In the genomic region with DNA sequence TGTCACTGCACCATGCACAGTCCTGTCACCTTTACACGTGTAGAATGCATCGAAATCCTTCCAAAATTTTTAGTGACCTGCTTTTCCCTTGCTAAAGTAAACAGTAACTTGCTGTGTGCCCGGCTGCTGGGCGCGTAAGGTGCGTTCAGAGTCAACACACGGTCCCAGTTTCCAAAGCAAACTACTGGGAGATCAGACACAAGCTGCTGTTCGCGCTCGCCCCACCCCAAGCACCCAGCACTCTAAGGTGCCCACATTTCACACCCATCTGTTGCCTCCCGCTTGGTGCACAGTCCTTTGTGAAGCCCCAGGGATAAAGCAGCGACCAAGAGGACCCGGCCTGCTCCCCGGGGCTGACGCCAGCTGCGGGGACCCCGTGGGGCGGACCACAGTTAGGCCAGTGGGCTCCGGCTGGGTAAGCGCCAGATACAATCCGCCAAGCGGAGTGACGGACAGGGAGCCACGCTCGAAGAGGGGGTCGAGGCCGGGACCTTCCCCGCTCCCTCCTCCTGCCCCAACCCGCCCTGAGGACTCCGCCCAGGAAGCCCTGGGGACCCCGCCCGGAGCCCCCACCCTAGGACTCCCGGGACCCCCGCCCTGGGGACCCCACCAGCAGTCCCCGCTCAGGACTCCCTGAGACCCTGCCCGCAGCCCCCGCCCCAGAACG, we compare ENCODE assay signal across 8 cellular contexts. TPM values are rescaled to one million over a fixed set of nuclear protein-coding genes. Genes with fewer than 3 reads are reported as not detected.
A peak's percentile ranks its signal among the peaks of the same experiment; 100 is the strongest.
DNase-seq lines count a peak whose midpoint lies in the region; ATAC-seq and TF ChIP-seq lines count a peak whose summit lies in the region.

No MANE protein-coding gene starts in this region.

- no peaks in the 10 kb centered on the region for H3K27me3 Mint-ChIP-seq in CD4-positive, CD25-positive, alpha-beta regulatory T cell
- H3K27me3 Mint-ChIP-seq in T-helper 2 cell treated with Interferon-gamma antibody and Interleukin-4, amounts not matched to agents 5 μg/mL and 100 μg/mL, for 36 hours (ENCODE audit: low read depth), result no peaks in the 10 kb centered on the region
- no peaks in the 10 kb centered on the region for H3K27me3 Mint-ChIP-seq in memory B cell

- peak in 2 of 3 donors; percentile 31 to 40 for DNase-seq in CD4-positive, CD25-positive, alpha-beta regulatory T cell
- DNase-seq in HT1080 (ENCODE audit: low read depth) (peak; percentile 19), memory B cell (ENCODE audit: low spot score in 2 of 2) (peak in 1 of 2 donors; percentile 33), transverse colon (peak; percentile 25), T1000 (lab: John Stamatoyannopoulos, UW) (no peak)
- peak; percentile 16 for DNase-seq in T-helper 2 cell treated with Interferon-gamma antibody and Interleukin-4, amounts not matched to agents 5 μg/mL and 100 μg/mL, for 36 hours (ENCODE audit: low spot score)

- H3K27me3 ChIP-seq in CD4-positive, CD25-positive, alpha-beta regulatory T cell (ENCODE audit: control insufficient read depth, insufficient read depth, low read length), result no peaks in the 10 kb centered on the region
- H3K27me3 ChIP-seq in duodenal mucosa (ENCODE audit: control insufficient read depth in 1 of 2, insufficient read depth in 2 of 2, low read length in 2 of 2) (peaks cover 0 to 5% of the 10 kb centered on the region in 2 donors), transverse colon (no peaks in the 10 kb centered on the region)

- H3K4me1 Mint-ChIP-seq in CD4-positive, CD25-positive, alpha-beta regulatory T cell, result peaks cover 12 to 47% (median 27%) of the 10 kb centered on the region in 4 donors
- H3K4me1 Mint-ChIP-seq in T-helper 2 cell treated with Interferon-gamma antibody and Interleukin-4, amounts not matched to agents 5 μg/mL and 100 μg/mL, for 36 hours (ENCODE audit: low read depth), result peaks cover 22% of the 10 kb centered on the region
- H3K4me1 Mint-ChIP-seq in memory B cell, result peaks cover 8% of the 10 kb centered on the region

- H3K9ac ChIP-seq in duodenal mucosa (ENCODE audit: low read depth in 1 of 2, low read length in 2 of 2), result peak overlapping the region in 1 of 2 donors; percentile 39

- H3K4me3 ChIP-seq in CD4-positive, CD25-positive, alpha-beta regulatory T cell (ENCODE audit: low read depth, low read length), result peak overlapping the region; percentile 54
- H3K4me3 ChIP-seq in duodenal mucosa (ENCODE audit: low read depth in 1 of 2, low read length in 2 of 2) (peak overlapping the region; percentile 42 to 57), transverse colon (peak overlapping the region; percentile 60 to 85 (median 83))

- peaks cover 3% of the 10 kb centered on the region for H3K36me3 Mint-ChIP-seq in CD4-positive, CD25-positive, alpha-beta regulatory T cell
- H3K36me3 Mint-ChIP-seq in T-helper 2 cell treated with Interferon-gamma antibody and Interleukin-4, amounts not matched to agents 5 μg/mL and 100 μg/mL, for 36 hours (ENCODE audit: low read depth), result no peaks in the 10 kb centered on the region
- no peaks in the 10 kb centered on the region for H3K36me3 Mint-ChIP-seq in memory B cell

- H3K4me3 Mint-ChIP-seq in CD4-positive, CD25-positive, alpha-beta regulatory T cell, result peak overlapping the region; percentile 86 to 95 (median 90)
- H3K4me3 Mint-ChIP-seq in T-helper 2 cell treated with Interferon-gamma antibody and Interleukin-4, amounts not matched to agents 5 μg/mL and 100 μg/mL, for 36 hours, result peak overlapping the region; percentile 90
- H3K4me3 Mint-ChIP-seq in memory B cell, result peak overlapping the region; percentile 55

- peak overlapping the region; percentile 29 to 92 (median 89) for H3K27ac Mint-ChIP-seq in CD4-positive, CD25-positive, alpha-beta regulatory T cell
- H3K27ac Mint-ChIP-seq in T-helper 2 cell treated with Interferon-gamma antibody and Interleukin-4, amounts not matched to agents 5 μg/mL and 100 μg/mL, for 36 hours, result peak overlapping the region; percentile 41
- no peak overlapping the region for H3K27ac Mint-ChIP-seq in memory B cell

- WGBS in transverse colon (ENCODE audit: low coverage in 1 of 2), 2 donors, result 7% methylated on average over 24 of the region's 38 CpGs; no CpG with 5 or more reads in 1 of the 2 donors

- no peaks in the 10 kb centered on the region for H3K9me3 ChIP-seq in CD4-positive, CD25-positive, alpha-beta regulatory T cell (ENCODE audit: control insufficient read depth in 2 of 2, low read length in 2 of 2)
- H3K9me3 ChIP-seq in duodenal mucosa (ENCODE audit: control insufficient read depth in 1 of 2, low read length in 2 of 2) (no peaks in the 10 kb centered on the region), transverse colon (no peaks in the 10 kb centered on the region)

- TF ChIP-seq CTCF in transverse colon (IDR thresholded peaks at IDR 0.05), result no peak

- H3K36me3 ChIP-seq in CD4-positive, CD25-positive, alpha-beta regulatory T cell (ENCODE audit: control insufficient read depth, insufficient read depth, low read length), result no peaks in the 10 kb centered on the region
- no peaks in the 10 kb centered on the region for H3K36me3 ChIP-seq in duodenal mucosa (ENCODE audit: control insufficient read depth in 1 of 2, insufficient read depth in 2 of 2, low read length in 2 of 2)
- no peaks in the 10 kb centered on the region for H3K36me3 ChIP-seq in transverse colon

- in situ Hi-C loops in transverse colon (cut with MboI; ENCODE audit: low pct_ligation_motif_present in 1 of 4, low pct_unique_long_range_greater_than_20kb in 1 of 4, low sequenced_read_pairs in 3 of 4), result no loop called here

- H3K27ac ChIP-seq in CD4-positive, CD25-positive, alpha-beta regulatory T cell (ENCODE audit: insufficient read depth, low read length, poor library complexity, severe bottlenecking), result peak overlapping the region; percentile 60
- no peak overlapping the region for H3K27ac ChIP-seq in duodenal mucosa (ENCODE audit: low read depth, low read length)
- peak overlapping the region; percentile 68 to 82 (median 75) for H3K27ac ChIP-seq in transverse colon

- no peak for TF ChIP-seq EP300 in transverse colon (IDR thresholded peaks at IDR 0.05; ENCODE audit: low read depth)

- no peak for TF ChIP-seq POLR2A in transverse colon (IDR thresholded peaks at IDR 0.05)

- peak; percentile 3 to 4 for ATAC-seq in CD4-positive, CD25-positive, alpha-beta regulatory T cell (ENCODE audit: low read depth in 2 of 2)
- ATAC-seq in GM19455 (IDR thresholded peaks at IDR 0.05; ENCODE audit: unreplicated experiment) (peak; percentile 36), memory B cell (ENCODE audit: low read depth) (peak; percentile 4)

- intact Hi-C loops in transverse colon (cut with DNase I; ENCODE audit: low total_unique reads), result no loop called here

- peaks cover 11% of the 10 kb centered on the region for H3K4me1 ChIP-seq in CD4-positive, CD25-positive, alpha-beta regulatory T cell (ENCODE audit: control insufficient read depth, insufficient read depth, low read length, poor library complexity, severe bottlenecking)
- H3K4me1 ChIP-seq in duodenal mucosa (ENCODE audit: control insufficient read depth in 1 of 2, insufficient read depth in 2 of 2, low read length in 2 of 2) (peaks cover 11 to 16% of the 10 kb centered on the region in 2 donors), transverse colon (peaks cover 0 to 18% (median 11%) of the 10 kb centered on the region in 4 donors)

- H3K9me3 Mint-ChIP-seq in CD4-positive, CD25-positive, alpha-beta regulatory T cell, result no peaks in the 10 kb centered on the region
- no peaks in the 10 kb centered on the region for H3K9me3 Mint-ChIP-seq in T-helper 2 cell treated with Interferon-gamma antibody and Interleukin-4, amounts not matched to agents 5 μg/mL and 100 μg/mL, for 36 hours
- no peaks in the 10 kb centered on the region for H3K9me3 Mint-ChIP-seq in memory B cell

RNA-seq across cellular contexts. Expression of a gene that starts 0.6 kb away (rescaled TPM):
- 29.5 TPM for total RNA-seq in CD4-positive, CD25-positive, alpha-beta regulatory T cell
- polyA plus RNA-seq in CD4-positive, CD25-positive, alpha-beta regulatory T cell, result 10 to 100 TPM; 10.7 to 11.8 (median 11.4) TPM
- 13.7 and 19.7 TPM in 2 replicates for total RNA-seq in HT1080 (2014; rRNA removed; shearing (Covaris generic))
- 19.5 and 22.9 TPM in 2 replicates for polyA plus RNA-seq in HT1080 (2015; cell fraction: cytosol; rRNA removed)
- polyA plus RNA-seq in HT1080 (2015; cell fraction: nucleus; rRNA removed), result 47.0 and 49.3 TPM in 2 replicates
- 10 to 100 TPM in 2 of 4 donors, 1 to 10 TPM in 2; 8.1 to 22.1 (median 9.7) TPM for total RNA-seq in transverse colon

RNA-seq across cellular contexts. Expression of a gene that starts 33.4 kb away (rescaled TPM):
- 298 TPM for total RNA-seq in CD4-positive, CD25-positive, alpha-beta regulatory T cell
- 100 to 1,000 TPM; 682 to 837 (median 733) TPM for polyA plus RNA-seq in CD4-positive, CD25-positive, alpha-beta regulatory T cell
- total RNA-seq in HT1080 (2014; rRNA removed; shearing (Covaris generic)), result 1,818 and 1,946 TPM in 2 replicates
- polyA plus RNA-seq in HT1080 (2015; cell fraction: cytosol; rRNA removed), result 623 and 782 TPM in 2 replicates
- polyA plus RNA-seq in HT1080 (2015; cell fraction: nucleus; rRNA removed), result 578 and 631 TPM in 2 replicates
- 100 to 1,000 TPM in 2 of 4 donors, 10 to 100 TPM in 2; 28.1 to 124 (median 77.5) TPM for total RNA-seq in transverse colon
